Comparison of ENCODE assay signal across 13 cellular contexts in the genomic region with DNA sequence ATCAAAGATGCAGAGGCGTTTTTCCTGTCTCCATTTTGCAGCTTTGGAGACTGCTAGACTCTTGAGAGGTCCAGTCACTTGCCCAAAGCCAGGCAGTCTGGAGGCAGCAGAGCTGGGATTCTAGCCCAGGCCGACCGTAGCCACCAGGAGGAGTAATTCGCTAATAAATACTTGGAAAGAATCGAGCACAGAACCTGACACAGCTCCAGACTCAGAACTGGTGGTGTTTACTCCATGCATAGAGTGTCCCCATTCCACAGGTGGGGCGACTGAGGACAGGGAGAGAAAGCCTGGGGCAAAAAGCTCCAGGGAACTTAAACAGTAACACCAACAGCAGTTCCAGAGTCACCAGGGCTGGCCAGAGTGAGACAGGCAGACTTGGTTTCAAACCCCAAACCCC. TPM values are rescaled to one million over a fixed set of nuclear protein-coding genes. Genes with fewer than 3 reads are reported as not detected.
DNase-seq lines count a peak whose midpoint lies in the region; ATAC-seq, FAIRE-seq and TF ChIP-seq lines count a peak whose summit lies in the region.
"Had no signal": no experiment of that assay in that cellular context is flagged by ENCODE, and none has a peak within 500 bp of the region (broad histone marks: within the 10 kb centered on the region; RNA-seq: fewer than 3 reads in every experiment).

No MANE protein-coding gene starts in this region.

- POLR2A ChIA-PET in AG04450 (lab: Yijun Ruan, JAX) (interaction anchor here (0.6 kb wide), 1 partner anchor 175 kb away, joined by 7 read pairs; no protein-coding TSS in a partner anchor), HEK293 (lab: Yijun Ruan, JAX) (interaction anchor here (0.6 to 1.0 kb wide), 3 partner anchors 39 to 239 kb away, joined by 3 to 5 read pairs (median 4); partner anchors contain the start of gene URM1)

- no peak overlapping the region for H2AFZ ChIP-seq in astrocyte (ENCODE audit: low read depth, low read length)

- no peaks in the 10 kb centered on the region for H3K36me3 Mint-ChIP-seq in astrocyte (ENCODE audit: low read depth, unreplicated experiment)

- no peak overlapping the region for H3K4me3 Mint-ChIP-seq in astrocyte (ENCODE audit: unreplicated experiment)

- TF ChIP-seq CTCF in AG04450 (IDR thresholded peaks at IDR 0.05; ENCODE audit: low read depth, low read length), result peak; percentile 50
- TF ChIP-seq CTCF in HEK293 (tag by site-specific recombination; IDR thresholded peaks at IDR 0.05), result no peak
- peak; percentile 34 for TF ChIP-seq CTCF in astrocyte (IDR thresholded peaks at IDR 0.05; ENCODE audit: insufficient read depth, low read depth, low read length)
- peak in 1 of 6 experiments; percentile 12 for TF ChIP-seq CTCF in Peyer's patch (IDR thresholded peaks at IDR 0.05)

- H3K36me3 ChIP-seq in HEK293 (ENCODE audit: control insufficient read depth in 2 of 2, insufficient read depth in 1 of 2, low read length in 2 of 2) (no peaks in the 10 kb centered on the region), astrocyte (ENCODE audit: insufficient read depth, low read length) (no peaks in the 10 kb centered on the region), Peyer's patch (no peaks in the 10 kb centered on the region)

- H3K9me3 Mint-ChIP-seq in astrocyte (ENCODE audit: unreplicated experiment), result no peaks in the 10 kb centered on the region

- no peak overlapping the region for H3K9ac ChIP-seq in astrocyte (ENCODE audit: low read length)

- H3K27ac ChIP-seq in AG04450 (ENCODE audit: low read depth, low read length), result no peak overlapping the region
- H3K27ac ChIP-seq in HEK293 (ENCODE audit: extremely low read depth, low read depth, low read length), result no peak overlapping the region
- H3K27ac ChIP-seq in astrocyte (ENCODE audit: low read depth, low read length), result no peak overlapping the region
- no peak overlapping the region for H3K27ac ChIP-seq in Peyer's patch

- H3K27ac Mint-ChIP-seq in astrocyte (ENCODE audit: unreplicated experiment), result peak overlapping the region; percentile 26

- no peak for ATAC-seq in GM21723 (IDR thresholded peaks at IDR 0.05; ENCODE audit: unreplicated experiment)

- no peaks in the 10 kb centered on the region for H4K20me1 ChIP-seq in astrocyte (ENCODE audit: insufficient read depth, low read length)

- no peak for TF ChIP-seq POLR2A in Peyer's patch (IDR thresholded peaks at IDR 0.05)

- peaks cover 38% of the 10 kb centered on the region for H3K27me3 Mint-ChIP-seq in astrocyte (ENCODE audit: low read depth, unreplicated experiment)

- H3K4me3 ChIP-seq in AG04450 (ENCODE audit: low read depth, low read length) (no peak overlapping the region), HEK293 (ENCODE audit: low read depth, low read length) (no peak overlapping the region), astrocyte (ENCODE audit: insufficient read depth, low read depth, low read length) (no peak overlapping the region), Peyer's patch (no peak overlapping the region)

- no peaks in the 10 kb centered on the region for H3K79me2 ChIP-seq in astrocyte (ENCODE audit: insufficient read depth, low read length)

- no peak for FAIRE-seq in astrocyte (lab: Jason Lieb, UNC)

- CTCF ChIA-PET in AG04450 (lab: Charles Lee) (interaction anchor here (0.6 to 3.9 kb wide), 4 partner anchors 10 to 49 kb away, joined by 3 to 35 read pairs (median 4); no protein-coding TSS in a partner anchor), HEK293 (lab: Yijun Ruan, JAX) (interaction anchor here (0.7 to 5.1 kb wide), 8 partner anchors 9 to 116 kb away, joined by 3 to 69 read pairs (median 4); partner anchors contain the start of gene CERCAM)

- no peak overlapping the region for H3K4me2 ChIP-seq in astrocyte (ENCODE audit: low read length)

- peaks cover 12% of the 10 kb centered on the region for H3K27me3 ChIP-seq in AG04450 (ENCODE audit: control insufficient read depth, insufficient read depth, low read length)
- H3K27me3 ChIP-seq in astrocyte (ENCODE audit: insufficient read depth, low read length), result peaks cover 3% of the 10 kb centered on the region
- H3K27me3 ChIP-seq in Peyer's patch, result no peaks in the 10 kb centered on the region

- H3K4me1 Mint-ChIP-seq in astrocyte (ENCODE audit: low read depth, unreplicated experiment), result peaks cover 9% of the 10 kb centered on the region

- DNase-seq in AG04450 (ENCODE audit: low read depth, low spot score) (no peak), astrocyte (ENCODE audit: low read depth) (no peak), iris pigment epithelial cell (ENCODE audit: low read depth) (peak; percentile 31), Peyer's patch (no peak), kidney glomerular epithelial cell (lab: John Stamatoyannopoulos, UW) (no peak)
- no peak for DNase-seq in stimulated activated naive CD4-positive, alpha-beta T cell treated with Interleukin-2 at 50 U/mL for 16 hours (lab: John Stamatoyannopoulos, UW)
- DNase-seq: activated CD4-positive, alpha-beta T cell treated with anti-CD3 and anti-CD28 coated beads for 48 hours; cerebellar nuclear complex; DMS79 treated with DMSO at 0.1 percent for 48 hours; NCI-H446 treated with DMSO at 0.1 percent for 48 hours; stimulated activated CD4-positive, alpha-beta T cell treated with anti-CD3 and anti-CD28 coated beads, Interleukin-15, amount 100 ng/mL, for 24 hours had no signal

- H3K4me1 ChIP-seq in HEK293 (ENCODE audit: control insufficient read depth, insufficient read depth, low read length) (no peaks in the 10 kb centered on the region), astrocyte (ENCODE audit: insufficient read depth, low read length) (peaks cover 12% of the 10 kb centered on the region), Peyer's patch (no peaks in the 10 kb centered on the region)

- no peaks in the 10 kb centered on the region; the same call in 1 of the 2 replicates for H3K9me3 ChIP-seq in AG04450 (ENCODE audit: control insufficient read depth, insufficient read depth, low read length)
- no peaks in the 10 kb centered on the region for H3K9me3 ChIP-seq in HEK293 (ENCODE audit: control insufficient read depth, insufficient read depth, low read depth, low read length)
- no peaks in the 10 kb centered on the region for H3K9me3 ChIP-seq in astrocyte (ENCODE audit: insufficient read depth, low read depth, low read length)
- H3K9me3 ChIP-seq in Peyer's patch, result no peaks in the 10 kb centered on the region

TF ChIP-seq in HEK293, 187 proteins besides CTCF, POLR2A, EP300 and RAD21:
- TF ChIP-seq SCRT2 (tag by site-specific recombination; IDR thresholded peaks at IDR 0.05) (0 out of 2 replicates have a peak, but pooled peaks have one; percentile 11), ZBTB21 (tag by site-specific recombination; IDR thresholded peaks at IDR 0.05) (no peak)

RNA-seq across cellular contexts. Expression of gene CERCAM, which starts 10.7 kb away (rescaled TPM):
- polyA plus RNA-seq in AG04450 (2011; rRNA removed), result 54.9 and 72.1 TPM in 2 replicates
- polyA minus RNA-seq in AG04450 (2011; rRNA and poly(A)+ RNA removed), result 30.8 and 50.1 TPM in 2 replicates
- 66.1 and 99.8 TPM in 2 replicates for total RNA-seq in astrocyte
- total RNA-seq in Peyer's patch, result 10 to 100 TPM in 1 of 4 donors, 1 to 10 TPM in 3; 3.3 to 16.5 (median 5.9) TPM

RNA-seq across cellular contexts. Expression of gene URM1, which starts 38.8 kb away (rescaled TPM):
- polyA plus RNA-seq in AG04450 (2011; rRNA removed), result 44.7 and 65.1 TPM in 2 replicates
- polyA minus RNA-seq in AG04450 (2011; rRNA and poly(A)+ RNA removed), result 34.3 and 47.8 TPM in 2 replicates
- total RNA-seq in astrocyte (50.7 and 51.6 TPM in 2 replicates), Peyer's patch (10 to 100 TPM; 24.9 to 47.7 (median 42.4) TPM)

RNA-seq across cellular contexts. Expression of gene ODF2, which starts 45.8 kb away (rescaled TPM):
- polyA plus RNA-seq in AG04450 (2011; rRNA removed), result 16.8 and 19.4 TPM in 2 replicates
- polyA minus RNA-seq in AG04450 (2011; rRNA and poly(A)+ RNA removed), result 11.3 and 12.0 TPM in 2 replicates
- total RNA-seq in astrocyte (26.2 and 28.1 TPM in 2 replicates), Peyer's patch (10 to 100 TPM in 3 of 4 donors, 1 to 10 TPM in 1; 8.4 to 83.3 (median 25.7) TPM)
